In the genomic region with DNA sequence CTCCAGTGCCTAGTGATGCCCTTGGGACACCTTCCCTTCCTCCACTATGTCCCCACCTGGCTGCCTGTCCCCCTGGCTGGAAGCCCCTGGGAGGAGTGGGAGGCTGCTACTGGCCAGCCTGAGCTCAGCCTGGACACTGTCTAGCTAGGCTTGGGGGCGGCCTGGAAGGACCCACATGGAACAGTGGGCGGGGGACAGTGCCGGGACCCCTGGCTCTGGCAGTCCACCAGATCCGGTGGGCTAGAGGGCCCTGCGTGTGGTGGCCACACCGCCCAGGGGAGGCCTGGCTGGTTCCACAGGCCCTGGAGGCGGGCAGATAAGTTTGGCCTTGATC, we compare ENCODE assay signal across 18 cellular contexts.
A peak's percentile ranks its signal among the peaks of the same experiment; 100 is the strongest.
DNase-seq lines count a peak whose midpoint lies in the region; ATAC-seq and TF ChIP-seq lines count a peak whose summit lies in the region.
"Had no signal": no experiment of that assay in that cellular context is flagged by ENCODE, and none has a peak within 500 bp of the region (broad histone marks: within the 10 kb centered on the region; RNA-seq: fewer than 3 reads in every experiment).

No MANE protein-coding gene starts in this region.

- no peaks in the 10 kb centered on the region for H3K9me3 ChIP-seq in lower lobe of right lung
- H3K9me3 ChIP-seq: Caco-2, SJCRH30 had no signal

- H3K4me3 Mint-ChIP-seq in activated T-helper 1 cell treated with anti-CD3 and anti-CD28 coated beads, Interleukin-12 subunit alpha, Interleukin-12 subunit beta, Interleukin-2, Interleukin-4 antibody, amounts not matched to agents 30 ng/mL and 10 ng/mL and 1 ng/mL, durations not matched to agents 14 hours and 24 hours and 36 hours: no peak overlapping the region
- no peak overlapping the region for H3K4me3 Mint-ChIP-seq in natural killer cell treated with Interleukin-12 subunit alpha and Interleukin-12 subunit beta and Interleukin-15 and Interleukin-18, amount 100 ng/mL, for 72 hours

- H3K4me3 ChIP-seq in H7 (ENCODE audit: insufficient read depth, low read depth, low read length): no peak overlapping the region
- no peak overlapping the region for H3K4me3 ChIP-seq in lower lobe of right lung
- H3K4me3 ChIP-seq: SJCRH30 had no signal

- intact Hi-C loops in lower lobe of right lung (cut with DNase I): no loop called here
- intact Hi-C loops in activated T-helper 1 cell treated with anti-CD3 and anti-CD28 coated beads, Interleukin-12 subunit alpha, Interleukin-12 subunit beta, Interleukin-2, Interleukin-4 antibody, amounts not matched to agents 30 ng/mL and 10 ng/mL and 1 ng/mL, durations not matched to agents 14 hours and 24 hours and 36 hours (cut with micrococcal nuclease): no loop called here

- no peaks in the 10 kb centered on the region for H3K36me3 Mint-ChIP-seq in activated T-helper 1 cell treated with anti-CD3 and anti-CD28 coated beads, Interleukin-12 subunit alpha, Interleukin-12 subunit beta, Interleukin-2, Interleukin-4 antibody, amounts not matched to agents 30 ng/mL and 10 ng/mL and 1 ng/mL, durations not matched to agents 14 hours and 24 hours and 36 hours (ENCODE audit: low read depth)
- no peaks in the 10 kb centered on the region for H3K36me3 Mint-ChIP-seq in natural killer cell treated with Interleukin-12 subunit alpha and Interleukin-12 subunit beta and Interleukin-15 and Interleukin-18, amount 100 ng/mL, for 72 hours

- no peaks in the 10 kb centered on the region for H3K9me3 Mint-ChIP-seq in activated T-helper 1 cell treated with anti-CD3 and anti-CD28 coated beads, Interleukin-12 subunit alpha, Interleukin-12 subunit beta, Interleukin-2, Interleukin-4 antibody, amounts not matched to agents 30 ng/mL and 10 ng/mL and 1 ng/mL, durations not matched to agents 14 hours and 24 hours and 36 hours
- H3K9me3 Mint-ChIP-seq in natural killer cell treated with Interleukin-12 subunit alpha and Interleukin-12 subunit beta and Interleukin-15 and Interleukin-18, amount 100 ng/mL, for 72 hours: no peaks in the 10 kb centered on the region

- no peak overlapping the region for H3K27ac Mint-ChIP-seq in activated T-helper 1 cell treated with anti-CD3 and anti-CD28 coated beads, Interleukin-12 subunit alpha, Interleukin-12 subunit beta, Interleukin-2, Interleukin-4 antibody, amounts not matched to agents 30 ng/mL and 10 ng/mL and 1 ng/mL, durations not matched to agents 14 hours and 24 hours and 36 hours
- H3K27ac Mint-ChIP-seq in natural killer cell treated with Interleukin-12 subunit alpha and Interleukin-12 subunit beta and Interleukin-15 and Interleukin-18, amount 100 ng/mL, for 72 hours: no peak overlapping the region

- peaks cover 6% of the 10 kb centered on the region for H3K4me1 Mint-ChIP-seq in activated T-helper 1 cell treated with anti-CD3 and anti-CD28 coated beads, Interleukin-12 subunit alpha, Interleukin-12 subunit beta, Interleukin-2, Interleukin-4 antibody, amounts not matched to agents 30 ng/mL and 10 ng/mL and 1 ng/mL, durations not matched to agents 14 hours and 24 hours and 36 hours (ENCODE audit: low read depth)
- H3K4me1 Mint-ChIP-seq in natural killer cell treated with Interleukin-12 subunit alpha and Interleukin-12 subunit beta and Interleukin-15 and Interleukin-18, amount 100 ng/mL, for 72 hours (ENCODE audit: low read depth in 2 of 2): peaks cover 8 to 11% of the 10 kb centered on the region in 2 donors

- DNase-seq in H7: peak; percentile 51
- peak; percentile 62 for DNase-seq in ecto neural progenitor cell (ENCODE audit: low spot score)
- peak; percentile 30 for DNase-seq in lower lobe of right lung
- no peak for DNase-seq in NCI-H2227 (lab: John Stamatoyannopoulos, UW; ENCODE audit: unreplicated experiment)
- no peak for DNase-seq in activated T-helper 1 cell treated with anti-CD3 and anti-CD28 coated beads, Interleukin-12 subunit alpha, Interleukin-12 subunit beta, Interleukin-2, Interleukin-4 antibody, amounts not matched to agents 30 ng/mL and 10 ng/mL and 1 ng/mL, durations not matched to agents 14 hours and 24 hours and 36 hours (ENCODE audit: low spot score)
- no peak for DNase-seq in natural killer cell treated with Interleukin-12 subunit alpha and Interleukin-12 subunit beta and Interleukin-15 and Interleukin-18, amount 100 ng/mL, for 72 hours (ENCODE audit: low spot score)
- DNase-seq: ACHN, AML-193, Caco-2, GF-D8, GOT3, NCI-H1048, NCI-H1436, NCI-H2029, NCI-H526, SJCRH30 had no signal

- peaks cover 45% of the 10 kb centered on the region for H3K27me3 Mint-ChIP-seq in activated T-helper 1 cell treated with anti-CD3 and anti-CD28 coated beads, Interleukin-12 subunit alpha, Interleukin-12 subunit beta, Interleukin-2, Interleukin-4 antibody, amounts not matched to agents 30 ng/mL and 10 ng/mL and 1 ng/mL, durations not matched to agents 14 hours and 24 hours and 36 hours (ENCODE audit: insufficient read depth)
- peaks cover 18 to 19% of the 10 kb centered on the region in 2 donors for H3K27me3 Mint-ChIP-seq in natural killer cell treated with Interleukin-12 subunit alpha and Interleukin-12 subunit beta and Interleukin-15 and Interleukin-18, amount 100 ng/mL, for 72 hours

- H3K27ac ChIP-seq in lower lobe of right lung: no peak overlapping the region
- H3K27ac ChIP-seq: SJCRH30 had no signal

- peaks cover 8% of the 10 kb centered on the region for H3K27me3 ChIP-seq in H7 (ENCODE audit: control insufficient read depth, insufficient read depth, low read length)
- H3K27me3 ChIP-seq in lower lobe of right lung (ENCODE audit: low read depth): peaks cover 44% of the 10 kb centered on the region

- TF ChIP-seq CTCF in lower lobe of right lung (IDR thresholded peaks at IDR 0.05): no peak

- H3K36me3 ChIP-seq in H7 (replicated peaks; ENCODE audit: control insufficient read depth, insufficient read depth, low read length): no peaks in the 10 kb centered on the region
- H3K36me3 ChIP-seq in lower lobe of right lung: no peaks in the 10 kb centered on the region
- H3K36me3 ChIP-seq: SJCRH30 had no signal

- H3K4me1 ChIP-seq in lower lobe of right lung: peaks cover 15% of the 10 kb centered on the region
- H3K4me1 ChIP-seq: Caco-2, SJCRH30 had no signal

- ATAC-seq in lower lobe of right lung (no peak), HG02973 (IDR thresholded peaks at IDR 0.05; ENCODE audit: unreplicated experiment) (no peak)
- ATAC-seq in natural killer cell treated with Interleukin-12 subunit alpha and Interleukin-12 subunit beta and Interleukin-15 and Interleukin-18, amount 100 ng/mL, for 72 hours: no peak
- ATAC-seq: Panc1 had no signal

Comparison
In these comparisons a context has a peak if more than half of its experiments do, and no peak if none do; other contexts are left out.
1. DNase-seq: peak in H7 (single experiment), ecto neural progenitor cell (single experiment) and lower lobe of right lung (single experiment); none in NCI-H2227 (single experiment), activated T-helper 1 cell treated with anti-CD3 and anti-CD28 coated beads, Interleukin-12 subunit alpha, Interleukin-12 subunit beta, Interleukin-2, Interleukin-4 antibody, amounts not matched to agents 30 ng/mL and 10 ng/mL and 1 ng/mL, durations not matched to agents 14 hours and 24 hours and 36 hours (single experiment) and natural killer cell treated with Interleukin-12 subunit alpha and Interleukin-12 subunit beta and Interleukin-15 and Interleukin-18, amount 100 ng/mL, for 72 hours (single experiment).